8 cellular contexts compared by ENCODE assay signal in genomic region chr3:55487376-55488241, GRCh38. TPM values are rescaled to one million over a fixed set of nuclear protein-coding genes. Genes with fewer than 3 reads are reported as not detected.
DNase-seq lines count a peak whose midpoint lies in the region; ATAC-seq, FAIRE-seq and TF ChIP-seq lines count a peak whose summit lies in the region.

No MANE protein-coding gene starts in this region.

- H3K4me3 ChIP-seq in CD4-positive, alpha-beta memory T cell (ENCODE audit: low read length in 2 of 2) = no peak overlapping the region
- H3K4me3 ChIP-seq in hepatocyte = peak overlapping the region; percentile 69
- H3K4me3 ChIP-seq in gastrocnemius medialis = peak overlapping the region; percentile 57 to 82 (median 68)

- TF ChIP-seq CTCF in hepatocyte (IDR thresholded peaks at IDR 0.05; ENCODE audit: poor library complexity) = peak; percentile 4
- no peak for TF ChIP-seq CTCF in gastrocnemius medialis (IDR thresholded peaks at IDR 0.05 in 4 of 5, conservative IDR thresholded peaks at IDR 0.05 in 1 of 5)

- CTCF ChIA-PET in CD4-positive, alpha-beta memory T cell (lab: Charles Lee; ENCODE audit: partially characterized antibody) = no interaction called here

- peaks cover 41 to 52% of the 10 kb centered on the region in 2 donors for H3K27me3 Mint-ChIP-seq in CD4-positive, alpha-beta memory T cell
- H3K27me3 Mint-ChIP-seq in activated T-cell treated with anti-CD3 and anti-CD28 coated beads, Interleukin-2, amount 50 U/mL, for 72 hours (ENCODE audit: low read depth) = peaks cover 89% of the 10 kb centered on the region

- H3K36me3 Mint-ChIP-seq in CD4-positive, alpha-beta memory T cell = peaks cover 0 to 5% of the 10 kb centered on the region in 2 donors
- H3K36me3 Mint-ChIP-seq in activated T-cell treated with anti-CD3 and anti-CD28 coated beads, Interleukin-2, amount 50 U/mL, for 72 hours (ENCODE audit: insufficient read depth in 2 of 2) = no peaks in the 10 kb centered on the region

- peaks cover 51% of the 10 kb centered on the region for H3K79me2 ChIP-seq in hepatocyte

- H3K4me1 ChIP-seq in CD4-positive, alpha-beta memory T cell (ENCODE audit: insufficient read depth, low read length) = no peaks in the 10 kb centered on the region
- H3K4me1 ChIP-seq in hepatocyte (ENCODE audit: insufficient read depth) = peaks cover 28% of the 10 kb centered on the region
- peaks cover 0 to 23% of the 10 kb centered on the region in 2 donors for H3K4me1 ChIP-seq in gastrocnemius medialis

- ATAC-seq in activated T-cell treated with anti-CD3 and anti-CD28 coated beads, Interleukin-2, amount 50 U/mL, for 72 hours (replicated peaks in 1 of 2) = no peak
- peak in 1 of 2 donors; percentile 18 for ATAC-seq in gastrocnemius medialis

- no peak for DNase-seq in CD4-positive, alpha-beta memory T cell
- DNase-seq in HTR-8/SVneo (ENCODE audit: insufficient read length, low spot score) = no peak
- DNase-seq in activated T-cell treated with anti-CD3 and anti-CD28 coated beads, Interleukin-2, amount 50 U/mL, for 72 hours = no peak
- DNase-seq in hepatocyte (ENCODE audit: low spot score) = peak; percentile 57
- no peak for DNase-seq in gastrocnemius medialis
- DNase-seq in SHP77 (lab: John Stamatoyannopoulos, UW) = no peak
- no peak for DNase-seq in NCI-H510A treated with DMSO at 0.1 percent for 48 hours (lab: John Stamatoyannopoulos, UW)
- no peak for DNase-seq in mesenteric fat pad (ENCODE audit: low spot score)

- H3K36me3 ChIP-seq in CD4-positive, alpha-beta memory T cell (ENCODE audit: insufficient read depth, low read length) = no peaks in the 10 kb centered on the region
- H3K36me3 ChIP-seq in hepatocyte (replicated peaks; ENCODE audit: insufficient read depth, low read depth) = no peaks in the 10 kb centered on the region
- H3K36me3 ChIP-seq in gastrocnemius medialis = no peaks in the 10 kb centered on the region

- POLR2A ChIA-PET in CD4-positive, alpha-beta memory T cell (lab: Charles Lee; ENCODE audit: partially characterized antibody) = no interaction called here

- peak overlapping the region; percentile 85 for H3K4me2 ChIP-seq in hepatocyte

- H3K27me3 ChIP-seq in CD4-positive, alpha-beta memory T cell (ENCODE audit: insufficient read depth, low read length) = peaks cover 20% of the 10 kb centered on the region
- H3K27me3 ChIP-seq in hepatocyte = no peaks in the 10 kb centered on the region
- H3K27me3 ChIP-seq in gastrocnemius medialis = no peaks in the 10 kb centered on the region

- H3K4me3 Mint-ChIP-seq in CD4-positive, alpha-beta memory T cell = peak overlapping the region in 5 of 8 donors; percentile 25 to 65 (median 31)
- H3K4me3 Mint-ChIP-seq in activated T-cell treated with anti-CD3 and anti-CD28 coated beads, Interleukin-2, amount 50 U/mL, for 72 hours = peak overlapping the region; percentile 76 to 91

- no peaks in the 10 kb centered on the region for H4K20me1 ChIP-seq in hepatocyte (ENCODE audit: insufficient read depth, poor library complexity, severe bottlenecking)

- no peak overlapping the region for H3K27ac ChIP-seq in CD4-positive, alpha-beta memory T cell (ENCODE audit: low read depth, low read length)
- H3K27ac ChIP-seq in hepatocyte = peak overlapping the region; percentile 98
- H3K27ac ChIP-seq in gastrocnemius medialis = peak overlapping the region; percentile 61 to 82 (median 73)

- H3K9me2 ChIP-seq in hepatocyte (replicated peaks; ENCODE audit: insufficient read depth) = no peaks in the 10 kb centered on the region

- peaks cover 10 to 39% (median 12%) of the 10 kb centered on the region in 4 donors for H3K4me1 Mint-ChIP-seq in CD4-positive, alpha-beta memory T cell
- H3K4me1 Mint-ChIP-seq in activated T-cell treated with anti-CD3 and anti-CD28 coated beads, Interleukin-2, amount 50 U/mL, for 72 hours (ENCODE audit: low read depth) = peaks cover 21% of the 10 kb centered on the region

- peak overlapping the region; percentile 40 for H2AFZ ChIP-seq in hepatocyte

- TF ChIP-seq POLR2A in gastrocnemius medialis (IDR thresholded peaks at IDR 0.05) = no peak

- H3K9me3 Mint-ChIP-seq in CD4-positive, alpha-beta memory T cell = peaks cover 0 to 16% (median 2%) of the 10 kb centered on the region in 8 donors
- H3K9me3 Mint-ChIP-seq in activated T-cell treated with anti-CD3 and anti-CD28 coated beads, Interleukin-2, amount 50 U/mL, for 72 hours = no peaks in the 10 kb centered on the region

- no peaks in the 10 kb centered on the region for H3K9me3 ChIP-seq in CD4-positive, alpha-beta memory T cell (ENCODE audit: control insufficient read depth in 1 of 2, low read length in 2 of 2)
- H3K9me3 ChIP-seq in hepatocyte (ENCODE audit: low read depth) (no peaks in the 10 kb centered on the region), gastrocnemius medialis (no peaks in the 10 kb centered on the region)

- under 1% methylated on average over 48 of the region's 71 CpGs for WGBS in hepatocyte (ENCODE audit: low lambda C conversion rate, missing lambda C conversion rate)

- peak; percentile 65 for FAIRE-seq in HTR-8/SVneo (lab: Jason Lieb, UNC)

- H3K27ac Mint-ChIP-seq in CD4-positive, alpha-beta memory T cell = no peak overlapping the region
- H3K27ac Mint-ChIP-seq in activated T-cell treated with anti-CD3 and anti-CD28 coated beads, Interleukin-2, amount 50 U/mL, for 72 hours = no peak overlapping the region

- in situ Hi-C loops in gastrocnemius medialis (cut with MboI; ENCODE audit: low sequenced_read_pairs in 4 of 4) = loop anchor here (10.0 to 25.0 kb wide), 6 partner anchors 250 to 1000 kb away; no protein-coding TSS in a partner anchor

- intact Hi-C loops in CD4-positive, alpha-beta memory T cell (cut with micrococcal nuclease) = no loop called here
- intact Hi-C loops in gastrocnemius medialis (cut with DNase I; ENCODE audit: low total_unique reads) = loop anchor here (5.0 kb wide), 3 partner anchors 535 to 635 kb away; no protein-coding TSS in a partner anchor

RNA-seq across cellular contexts. Expression of gene WNT5A, which starts 0.5 kb away (rescaled TPM):
- total RNA-seq in CD4-positive, alpha-beta memory T cell = under 1 TPM in 1 of 2 experiments, not detected in 1; 0.06 TPM
- polyA plus RNA-seq in CD4-positive, alpha-beta memory T cell = not detected
- 1 to 10 TPM in 1 of 2 donors, under 1 TPM in 1; 0.51 to 1.8 TPM for total RNA-seq in activated T-cell treated with anti-CD3 and anti-CD28 coated beads, Interleukin-2, amount 50 U/mL, for 72 hours
- total RNA-seq in hepatocyte = 96.0 and 129 TPM in 2 replicates
- polyA plus RNA-seq in hepatocyte = 24.3 and 31.6 TPM in 2 replicates
- total RNA-seq in gastrocnemius medialis = 1 to 10 TPM; 1.6 to 2.9 (median 1.9) TPM
- 1.7 TPM for total RNA-seq in mesenteric fat pad

Comparison
In these comparisons a context has a peak if more than half of its experiments do, and no peak if none do; other contexts are left out.
1. H3K4me3 ChIP-seq: peak in hepatocyte (single experiment) and gastrocnemius medialis (4 of 4); none in CD4-positive, alpha-beta memory T cell (0 of 2).
2. RNA of gene WNT5A, which starts 0.5 kb away (total RNA-seq): 96.0 to 129 TPM in hepatocyte; 1.6 to 2.9 TPM in gastrocnemius medialis, 0.51 to 1.8 TPM in activated T-cell treated with anti-CD3 and anti-CD28 coated beads, Interleukin-2, amount 50 U/mL, for 72 hours, 1.7 TPM in mesenteric fat pad (single experiment) and 0.06 TPM in CD4-positive, alpha-beta memory T cell; every median in the first group is over 10 times any median in the second.